In the genomic region with DNA sequence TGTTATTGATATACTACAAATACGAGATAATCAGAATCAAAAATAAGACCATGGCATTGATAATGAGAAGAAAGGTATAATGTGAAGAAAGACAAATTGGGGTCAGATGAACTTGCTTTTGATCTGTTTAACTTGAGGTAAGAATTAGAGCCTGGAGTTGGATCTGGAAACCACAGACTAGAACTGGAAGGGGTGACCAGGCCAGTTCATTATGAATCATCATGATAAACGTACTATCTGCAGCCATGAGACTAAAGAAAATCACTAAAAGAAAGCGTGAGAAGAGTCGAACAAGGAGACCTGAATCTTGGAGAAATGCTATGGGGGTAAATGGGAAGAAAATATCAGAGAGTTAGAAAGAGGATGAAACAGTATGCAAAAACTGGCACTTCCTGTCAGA, we compare ENCODE assay signal across 21 cellular contexts.
DNase-seq lines count a peak whose midpoint lies in the region; ATAC-seq and TF ChIP-seq lines count a peak whose summit lies in the region.
"Had no signal": no experiment of that assay in that cellular context is flagged by ENCODE, and none has a peak within 500 bp of the region (broad histone marks: within the 10 kb centered on the region; RNA-seq: fewer than 3 reads in every experiment).

No MANE protein-coding gene starts in this region.

- no peak for ATAC-seq in GM21515 (IDR thresholded peaks at IDR 0.05; ENCODE audit: unreplicated experiment)
- ATAC-seq: CD8-positive, alpha-beta T cell; WTC11 had no signal

- DNase-seq in HCEC 1CT: peak; percentile 61
- DNase-seq in RKO (ENCODE audit: low spot score): peak; percentile 7
- DNase-seq in epithelial cell of esophagus (ENCODE audit: low read depth): peak; percentile 28
- peak; percentile 8 for DNase-seq in skeletal muscle cell (ENCODE audit: low read depth)
- no peak for DNase-seq in islet precursor cell
- no peak for DNase-seq in activated T-cell treated with anti-CD3 and anti-CD28 coated beads, Interleukin-2, amount 50 U/mL, for 48 hours
- DNase-seq: activated CD4-positive, alpha-beta T cell treated with anti-CD3 and anti-CD28 coated beads, Interleukin-2, amount 50 U/mL, for 4 hours; activated gamma-delta T cell; CD8-positive, alpha-beta T cell; DMS153; glutamatergic neuron; left ventricle myocardium inferior; NCI-H1694; NCI-H82; small intestine; stimulated activated CD4-positive, alpha-beta T cell treated with anti-CD3 and anti-CD28 coated beads, Interleukin-2, amount 100 ng/mL, for 48 hours; stimulated activated naive CD4-positive, alpha-beta T cell treated with Interleukin-2 at 50 U/mL for 16 hours had no signal

- H3K4me3 ChIP-seq in epithelial cell of esophagus (ENCODE audit: low read length) (no peak overlapping the region), skeletal muscle cell (ENCODE audit: low read depth, low read length) (no peak overlapping the region)
- H3K4me3 ChIP-seq: left ventricle myocardium inferior, prostate gland, SK-N-MC had no signal

- no peak for TF ChIP-seq CTCF in epithelial cell of esophagus (IDR thresholded peaks at IDR 0.05; ENCODE audit: insufficient read depth, low read depth, low read length, missing control alignments)

Comparison
In these comparisons a context has a peak if more than half of its experiments do, and no peak if none do; other contexts are left out.
1. DNase-seq: peak in HCEC 1CT (single experiment), RKO (single experiment), epithelial cell of esophagus (single experiment) and skeletal muscle cell (single experiment); none in islet precursor cell (single experiment) and activated T-cell treated with anti-CD3 and anti-CD28 coated beads, Interleukin-2, amount 50 U/mL, for 48 hours (0 of 2).